Comparison of ENCODE assay signal across 2 cellular contexts in the genomic region with DNA sequence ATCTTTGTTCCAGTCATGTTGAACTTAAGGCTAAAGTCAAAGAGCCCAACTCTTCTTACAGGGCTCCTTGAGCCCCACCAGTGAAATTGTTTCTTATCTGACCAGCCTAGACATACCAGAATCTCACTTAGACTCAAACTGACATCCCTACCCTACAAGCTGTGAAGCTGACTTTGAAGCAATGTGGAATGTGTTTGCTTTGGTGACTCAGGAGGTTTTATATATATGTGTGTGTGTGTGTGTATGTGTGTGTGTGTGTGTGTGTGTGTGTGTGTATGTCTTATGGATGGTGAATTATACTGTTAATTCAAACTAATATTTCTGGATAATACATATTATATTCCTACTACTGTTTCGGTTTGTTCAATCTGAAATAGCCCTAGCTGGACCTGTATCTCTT.
TF ChIP-seq lines count a peak whose summit lies in the region.

No MANE protein-coding gene starts in this region.

TF ChIP-seq in IMR-90, 13 proteins besides CTCF, POLR2A, EP300 and RAD21:
- TF ChIP-seq NFE2L2 (IDR thresholded peaks at IDR 0.05; ENCODE audit: low read depth, low read length) (no peak), FOS (IDR thresholded peaks at IDR 0.05; ENCODE audit: low read depth, low read length) (no peak), MAFK (IDR thresholded peaks at IDR 0.05; ENCODE audit: low read depth, low read length) (no peak), CHD1 (IDR thresholded peaks at IDR 0.05; ENCODE audit: low read depth, low read length) (no peak), MXI1 (IDR thresholded peaks at IDR 0.05; ENCODE audit: borderline replicate concordance, low read depth, low read length) (no peak), MAZ (IDR thresholded peaks at IDR 0.05; ENCODE audit: borderline replicate concordance, low read depth, low read length) (no peak), RCOR1 (IDR thresholded peaks at IDR 0.05; ENCODE audit: insufficient replicate concordance, low read length) (no peak), BHLHE40 (IDR thresholded peaks at IDR 0.05; ENCODE audit: low read depth, low read length) (no peak), RFX5 (IDR thresholded peaks at IDR 0.05; ENCODE audit: low read depth, low read length) (no peak), CEBPB (IDR thresholded peaks at IDR 0.05; ENCODE audit: low read depth, low read length) (no peak), SMC3 (IDR thresholded peaks at IDR 0.05; ENCODE audit: low read depth, low read length) (no peak)
- TF ChIP-seq, protein P1, sequence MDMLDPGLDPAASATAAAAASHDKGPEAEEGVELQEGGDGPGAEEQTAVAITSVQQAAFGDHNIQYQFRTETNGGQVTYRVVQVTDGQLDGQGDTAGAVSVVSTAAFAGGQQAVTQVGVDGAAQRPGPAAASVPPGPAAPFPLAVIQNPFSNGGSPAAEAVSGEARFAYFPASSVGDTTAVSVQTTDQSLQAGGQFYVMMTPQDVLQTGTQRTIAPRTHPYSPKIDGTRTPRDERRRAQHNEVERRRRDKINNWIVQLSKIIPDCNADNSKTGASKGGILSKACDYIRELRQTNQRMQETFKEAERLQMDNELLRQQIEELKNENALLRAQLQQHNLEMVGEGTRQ (IDR thresholded peaks at IDR 0.05; ENCODE audit: low read depth, low read length): no peak
- TF ChIP-seq, protein P2, sequence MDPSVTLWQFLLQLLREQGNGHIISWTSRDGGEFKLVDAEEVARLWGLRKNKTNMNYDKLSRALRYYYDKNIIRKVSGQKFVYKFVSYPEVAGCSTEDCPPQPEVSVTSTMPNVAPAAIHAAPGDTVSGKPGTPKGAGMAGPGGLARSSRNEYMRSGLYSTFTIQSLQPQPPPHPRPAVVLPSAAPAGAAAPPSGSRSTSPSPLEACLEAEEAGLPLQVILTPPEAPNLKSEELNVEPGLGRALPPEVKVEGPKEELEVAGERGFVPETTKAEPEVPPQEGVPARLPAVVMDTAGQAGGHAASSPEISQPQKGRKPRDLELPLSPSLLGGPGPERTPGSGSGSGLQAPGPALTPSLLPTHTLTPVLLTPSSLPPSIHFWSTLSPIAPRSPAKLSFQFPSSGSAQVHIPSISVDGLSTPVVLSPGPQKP (IDR thresholded peaks at IDR 0.05; ENCODE audit: borderline replicate concordance, low read depth, low read length): no peak
TF ChIP-seq in IMR-90: peak in this region for 0.

TF ChIP-seq in H1, 55 proteins besides CTCF, POLR2A, EP300 and RAD21:
- TF ChIP-seq RNF2 (IDR thresholded peaks at IDR 0.05; ENCODE audit: borderline replicate concordance, low read depth, low read length, missing control alignments, poor library complexity, severe bottlenecking) (no peak), TAF7 (optimal IDR thresholded peaks at IDR 0.05; ENCODE audit: borderline replicate concordance, low read depth, low read length) (no peak), TBP (IDR thresholded peaks at IDR 0.05; ENCODE audit: low read depth, low read length) (no peak), TAF1 (IDR thresholded peaks at IDR 0.05; ENCODE audit: low read depth, low read length) (no peak), SAP30 (IDR thresholded peaks at IDR 0.05; ENCODE audit: insufficient read depth, insufficient replicate concordance, low read length) (no peak), BRCA1 (IDR thresholded peaks at IDR 0.05; ENCODE audit: low read depth, low read length) (no peak), SIX5 (IDR thresholded peaks at IDR 0.05; ENCODE audit: low read depth, low read length) (no peak), POU5F1 (IDR thresholded peaks at IDR 0.05; ENCODE audit: low read depth, low read length) (no peak), NANOG (IDR thresholded peaks at IDR 0.05; ENCODE audit: insufficient read depth, low read depth, low read length, poor library complexity, severe bottlenecking) (no peak), MAFK (IDR thresholded peaks at IDR 0.05; ENCODE audit: low read depth, low read length) (no peak), EZH2 (IDR thresholded peaks at IDR 0.05; ENCODE audit: low read depth, low read length, severe bottlenecking) (no peak), CHD1 (IDR thresholded peaks at IDR 0.05; ENCODE audit: low read depth, low read length) (no peak), CHD2 (IDR thresholded peaks at IDR 0.05; ENCODE audit: low read length) (no peak), SIRT6 (IDR thresholded peaks at IDR 0.05; ENCODE audit: low read length) (no peak), KDM4A (IDR thresholded peaks at IDR 0.05; ENCODE audit: low read depth, low read length, severe bottlenecking) (no peak), CTBP2 (IDR thresholded peaks at IDR 0.05; ENCODE audit: borderline replicate concordance, insufficient read depth, insufficient read length, low read length) (no peak)
